18 cellular contexts compared by ENCODE assay signal in genomic region chr2:236857781-236858180, GRCh38.
A peak's percentile ranks its signal among the peaks of the same experiment; 100 is the strongest.
DNase-seq lines count a peak whose midpoint lies in the region; ATAC-seq, FAIRE-seq and TF ChIP-seq lines count a peak whose summit lies in the region.
"Had no signal": no experiment of that assay in that cellular context is flagged by ENCODE, and none has a peak within 500 bp of the region (broad histone marks: within the 10 kb centered on the region; RNA-seq: fewer than 3 reads in every experiment).

No MANE protein-coding gene starts in this region.

- POLR2A ChIA-PET in GM10248 (lab: Yijun Ruan, JAX) = no interaction called here

- no peak for TF ChIP-seq POLR2A in GM12891 (IDR thresholded peaks at IDR 0.05; ENCODE audit: low read depth, low read length)

- H2AFZ ChIP-seq in hepatocyte (no peak overlapping the region), neural progenitor cell (replicated peaks) (no peak overlapping the region)
- H2AFZ ChIP-seq: PC-9 had no signal

- H3K4me1 ChIP-seq in NT2/D1 (ENCODE audit: insufficient read depth, insufficient read length) = peaks cover 30% of the 10 kb centered on the region
- H3K4me1 ChIP-seq in hepatocyte (ENCODE audit: insufficient read depth) = peaks cover 15% of the 10 kb centered on the region
- H3K4me1 ChIP-seq in neural progenitor cell = peaks cover 47% of the 10 kb centered on the region

- H3K79me2 ChIP-seq in hepatocyte (no peaks in the 10 kb centered on the region), neural progenitor cell (ENCODE audit: low read depth) (no peaks in the 10 kb centered on the region)

- H4K20me1 ChIP-seq in hepatocyte (ENCODE audit: insufficient read depth, poor library complexity, severe bottlenecking) = no peaks in the 10 kb centered on the region
- H4K20me1 ChIP-seq in neural progenitor cell (ENCODE audit: low read depth) = no peaks in the 10 kb centered on the region

- H3K4me1 Mint-ChIP-seq in neural progenitor cell = peaks cover 88% of the 10 kb centered on the region
- H3K4me1 Mint-ChIP-seq in activated T-helper 1 cell treated with anti-CD3 and anti-CD28 coated beads, Interleukin-12 subunit alpha, Interleukin-12 subunit beta, Interleukin-2, Interleukin-4 antibody, amounts not matched to agents 30 ng/mL and 10 ng/mL and 1 ng/mL, durations not matched to agents 14 hours and 24 hours and 36 hours (ENCODE audit: low read depth) = no peaks in the 10 kb centered on the region

- intact Hi-C loops in activated T-helper 1 cell treated with anti-CD3 and anti-CD28 coated beads, Interleukin-12 subunit alpha, Interleukin-12 subunit beta, Interleukin-2, Interleukin-4 antibody, amounts not matched to agents 30 ng/mL and 10 ng/mL and 1 ng/mL, durations not matched to agents 14 hours and 24 hours and 36 hours (cut with micrococcal nuclease) = no loop called here

- peaks cover 14% of the 10 kb centered on the region for H3K9me3 Mint-ChIP-seq in neural progenitor cell
- no peaks in the 10 kb centered on the region for H3K9me3 Mint-ChIP-seq in activated T-helper 1 cell treated with anti-CD3 and anti-CD28 coated beads, Interleukin-12 subunit alpha, Interleukin-12 subunit beta, Interleukin-2, Interleukin-4 antibody, amounts not matched to agents 30 ng/mL and 10 ng/mL and 1 ng/mL, durations not matched to agents 14 hours and 24 hours and 36 hours

- H3K4me3 Mint-ChIP-seq in neural progenitor cell = no peak overlapping the region
- no peak overlapping the region for H3K4me3 Mint-ChIP-seq in activated T-helper 1 cell treated with anti-CD3 and anti-CD28 coated beads, Interleukin-12 subunit alpha, Interleukin-12 subunit beta, Interleukin-2, Interleukin-4 antibody, amounts not matched to agents 30 ng/mL and 10 ng/mL and 1 ng/mL, durations not matched to agents 14 hours and 24 hours and 36 hours

- DNase-seq in ELF-1 (ENCODE audit: low read depth, low spot score) (peak; percentile 59), NT2/D1 (ENCODE audit: low read depth, low spot score) (no peak), hepatocyte (ENCODE audit: low spot score) (no peak), neural progenitor cell (ENCODE audit: low spot score) (no peak), GM12891 (ENCODE audit: insufficient read length, low spot score) (no peak), GM10248 (ENCODE audit: extremely low spot score) (no peak)
- DNase-seq in activated T-helper 1 cell treated with anti-CD3 and anti-CD28 coated beads, Interleukin-12 subunit alpha, Interleukin-12 subunit beta, Interleukin-2, Interleukin-4 antibody, amounts not matched to agents 30 ng/mL and 10 ng/mL and 1 ng/mL, durations not matched to agents 14 hours and 24 hours and 36 hours (ENCODE audit: low spot score) = no peak
- DNase-seq: DND-41, GDM1, NCI-H1436 treated with DMSO at 0.1 percent for 48 hours, NCI-H2029 treated with DMSO at 0.1 percent for 48 hours, NCI-H2171 treated with DMSO at 0.1 percent for 48 hours, NCI-H510A, NCI-H774, PC-9 had no signal

- CTCF ChIA-PET in GM10248 (lab: Yijun Ruan, JAX) = no interaction called here

- H3F3A ChIP-seq in neural progenitor cell (ENCODE audit: low read depth) = peaks cover 31% of the 10 kb centered on the region

- no peak for FAIRE-seq in GM12891 (lab: Jason Lieb, UNC)
- FAIRE-seq: H54 had no signal

- no peak for ATAC-seq in HG02938 (IDR thresholded peaks at IDR 0.05; ENCODE audit: unreplicated experiment)

- H3K4me2 ChIP-seq in hepatocyte (no peak overlapping the region), neural progenitor cell (peak overlapping the region; percentile 67)
- H3K4me2 ChIP-seq: KMS-11, PC-9 had no signal

- peaks cover 23% of the 10 kb centered on the region for H3K27me3 Mint-ChIP-seq in neural progenitor cell (ENCODE audit: insufficient read depth, low read depth)
- no peaks in the 10 kb centered on the region for H3K27me3 Mint-ChIP-seq in activated T-helper 1 cell treated with anti-CD3 and anti-CD28 coated beads, Interleukin-12 subunit alpha, Interleukin-12 subunit beta, Interleukin-2, Interleukin-4 antibody, amounts not matched to agents 30 ng/mL and 10 ng/mL and 1 ng/mL, durations not matched to agents 14 hours and 24 hours and 36 hours (ENCODE audit: insufficient read depth)

- H3K9me2 ChIP-seq in hepatocyte (replicated peaks; ENCODE audit: insufficient read depth) = no peaks in the 10 kb centered on the region

- H3K4me3 ChIP-seq in NT2/D1 (ENCODE audit: insufficient read length, low read depth) (no peak overlapping the region), hepatocyte (no peak overlapping the region), neural progenitor cell (no peak overlapping the region)
- H3K4me3 ChIP-seq: PC-9 had no signal

- peaks cover 14% of the 10 kb centered on the region; the same call in 1 of the 2 replicates for H3K9me3 ChIP-seq in NT2/D1 (ENCODE audit: insufficient read depth, low read length)
- H3K9me3 ChIP-seq in hepatocyte (ENCODE audit: low read depth) = no peaks in the 10 kb centered on the region
- H3K9me3 ChIP-seq in neural progenitor cell (ENCODE audit: low read depth) = no peaks in the 10 kb centered on the region

- H3K36me3 ChIP-seq in NT2/D1 (ENCODE audit: insufficient read depth, insufficient read length, low read length) (no peaks in the 10 kb centered on the region), hepatocyte (replicated peaks; ENCODE audit: insufficient read depth, low read depth) (no peaks in the 10 kb centered on the region), neural progenitor cell (no peaks in the 10 kb centered on the region)

- peaks cover 17% of the 10 kb centered on the region for H3K27me3 ChIP-seq in NT2/D1 (ENCODE audit: insufficient read depth, insufficient read length)
- H3K27me3 ChIP-seq in hepatocyte = no peaks in the 10 kb centered on the region
- H3K27me3 ChIP-seq in neural progenitor cell = no peaks in the 10 kb centered on the region

- 87% methylated on average over 7 of the region's 7 CpGs for WGBS in hepatocyte (ENCODE audit: low lambda C conversion rate, missing lambda C conversion rate)

- H3K9ac ChIP-seq in NT2/D1 (ENCODE audit: insufficient read length, low read depth) (peak overlapping the region; percentile 68), neural progenitor cell (no peak overlapping the region)
- H3K9ac ChIP-seq: KMS-11 had no signal

- TF ChIP-seq CTCF in hepatocyte (IDR thresholded peaks at IDR 0.05; ENCODE audit: poor library complexity) (no peak), neural progenitor cell (IDR thresholded peaks at IDR 0.05) (no peak), GM10248 (IDR thresholded peaks at IDR 0.05; ENCODE audit: control extremely low read depth, extremely low read depth, low read depth, missing control alignments) (no peak)

- peak overlapping the region; percentile 34 for H3K27ac Mint-ChIP-seq in neural progenitor cell
- H3K27ac Mint-ChIP-seq in activated T-helper 1 cell treated with anti-CD3 and anti-CD28 coated beads, Interleukin-12 subunit alpha, Interleukin-12 subunit beta, Interleukin-2, Interleukin-4 antibody, amounts not matched to agents 30 ng/mL and 10 ng/mL and 1 ng/mL, durations not matched to agents 14 hours and 24 hours and 36 hours = no peak overlapping the region

- peaks cover 2% of the 10 kb centered on the region for H3K36me3 Mint-ChIP-seq in neural progenitor cell
- no peaks in the 10 kb centered on the region for H3K36me3 Mint-ChIP-seq in activated T-helper 1 cell treated with anti-CD3 and anti-CD28 coated beads, Interleukin-12 subunit alpha, Interleukin-12 subunit beta, Interleukin-2, Interleukin-4 antibody, amounts not matched to agents 30 ng/mL and 10 ng/mL and 1 ng/mL, durations not matched to agents 14 hours and 24 hours and 36 hours (ENCODE audit: low read depth)

- H3K27ac ChIP-seq in hepatocyte = peak overlapping the region; percentile 50
- H3K27ac ChIP-seq in neural progenitor cell = no peak overlapping the region
- H3K27ac ChIP-seq: KMS-11, PC-9 had no signal

TF ChIP-seq in GM12891, 5 proteins besides CTCF, POLR2A, EP300 and RAD21:
- TF ChIP-seq POLR2AphosphoS5 (IDR thresholded peaks at IDR 0.05; ENCODE audit: low read depth, low read length) (no peak), PAX5 (IDR thresholded peaks at IDR 0.05; ENCODE audit: insufficient read depth, low read length, severe bottlenecking) (no peak), SPI1 (IDR thresholded peaks at IDR 0.05; ENCODE audit: low read depth, low read length) (no peak), POU2F2 (IDR thresholded peaks at IDR 0.05; ENCODE audit: low read depth, low read length) (no peak)
